33 cellular contexts compared by ENCODE assay signal in genomic region chr1:6927626-6928025, GRCh38.
"Had no signal": no experiment of that assay in that cellular context is flagged by ENCODE, and none has a peak within 500 bp of the region (broad histone marks: within the 10 kb centered on the region; RNA-seq: fewer than 3 reads in every experiment).

No MANE protein-coding gene starts in this region.

- H3K36me3 ChIP-seq: brain microvascular endothelial cell, heart left ventricle, pancreas, prostate gland had no signal

- H3K27ac ChIP-seq: brain microvascular endothelial cell, heart left ventricle, pancreas, prostate gland had no signal

- H3K4me2 ChIP-seq: smooth muscle cell had no signal

- DNase-seq: activated CD4-positive, alpha-beta memory T cell treated with anti-CD3 and anti-CD28 coated beads for 36 hours; activated CD4-positive, alpha-beta T cell treated with anti-CD3 and anti-CD28 coated beads, Interleukin-2, amount 10 ng/mL, durations not matched to agents 24 days and 14 days; activated CD8-positive, alpha-beta memory T cell treated with anti-CD3 and anti-CD28 coated beads, Interleukin-2, amount 50 U/mL, for 4 hours; activated gamma-delta T cell; activated naive CD4-positive, alpha-beta T cell treated with anti-CD3 and anti-CD28 coated beads, Interleukin-2, amount 50 U/mL, for 16 hours; activated T-cell treated with anti-CD3 and anti-CD28 coated beads, Interleukin-2, amount 50 U/mL, for 1 hour; amniotic stem cell; brain microvascular endothelial cell; caudate nucleus; cortex of kidney; effector memory CD8-positive, alpha-beta T cell; foreskin fibroblast; heart left ventricle; hypothalamus; immature natural killer cell; kidney; left colon; midbrain; nucleus accumbens; pancreas; retina; stimulated activated CD4-positive, alpha-beta T cell treated with anti-CD3 and anti-CD28 coated beads, Interleukin-1b, Interleukin-23, amount 100 ng/mL, for 48 hours; stimulated activated CD4-positive, alpha-beta T cell treated with anti-CD3 and anti-CD28 coated beads, Interleukin-4, amount 100 ng/mL, for 4 hours; stimulated activated CD8-positive, alpha-beta memory T cell treated with anti-CD3 and anti-CD28 coated beads, Interleukin-4, amount 100 ng/mL, for 48 hours; stimulated activated naive CD8-positive, alpha-beta T cell treated with anti-CD3 and anti-CD28 coated beads, Interleukin-15, amount 100 ng/mL, for 72 hours; substantia nigra had no signal

- H3K27me3 ChIP-seq: brain microvascular endothelial cell, heart left ventricle, pancreas had no signal

- H3K36me3 Mint-ChIP-seq: activated CD4-positive, alpha-beta memory T cell treated with anti-CD3 and anti-CD28 coated beads for 36 hours; immature natural killer cell; stimulated activated memory B cell treated with anti-CD40 and anti-IgM and Interleukin-4, amounts not matched to agents 10 μg/mL and 1 μg/mL and 100 μg/mL, for 72 hours; type B pancreatic cell had no signal

- H3K27ac Mint-ChIP-seq: activated CD4-positive, alpha-beta memory T cell treated with anti-CD3 and anti-CD28 coated beads for 36 hours; activated CD4-positive, alpha-beta T cell treated with anti-CD3 and anti-CD28 coated beads, Interleukin-2, amount 10 ng/mL, durations not matched to agents 24 days and 14 days; activated T-helper 1 cell treated with anti-CD3 and anti-CD28 coated beads, Interleukin-12 subunit alpha, Interleukin-12 subunit beta, Interleukin-2, Interleukin-4 antibody, amounts not matched to agents 30 ng/mL and 10 ng/mL and 1 ng/mL, durations not matched to agents 14 hours and 24 hours and 36 hours; effector memory CD8-positive, alpha-beta T cell; immature natural killer cell; naive thymus-derived CD4-positive, alpha-beta T cell; stimulated activated memory B cell treated with anti-CD40 and anti-IgM and Interleukin-4, amounts not matched to agents 10 μg/mL and 1 μg/mL and 100 μg/mL, for 72 hours; stimulated activated naive CD8-positive, alpha-beta T cell treated with anti-CD3 and anti-CD28 coated beads, Interleukin-15, amount 100 ng/mL, for 72 hours; type B pancreatic cell had no signal

- H3K4me1 Mint-ChIP-seq: activated CD4-positive, alpha-beta T cell treated with anti-CD3 and anti-CD28 coated beads, Interleukin-2, amount 10 ng/mL, durations not matched to agents 24 days and 14 days; immature natural killer cell; naive thymus-derived CD4-positive, alpha-beta T cell; stimulated activated naive CD8-positive, alpha-beta T cell treated with anti-CD3 and anti-CD28 coated beads, Interleukin-15, amount 100 ng/mL, for 72 hours had no signal

- H3K4me3 ChIP-seq: heart left ventricle, pancreas, prostate gland, smooth muscle cell had no signal

- H3K4me1 ChIP-seq: pancreas, prostate gland had no signal

- H3K9me3 Mint-ChIP-seq: activated CD4-positive, alpha-beta memory T cell treated with anti-CD3 and anti-CD28 coated beads for 36 hours; activated CD4-positive, alpha-beta T cell treated with anti-CD3 and anti-CD28 coated beads, Interleukin-2, amount 10 ng/mL, durations not matched to agents 24 days and 14 days; activated T-helper 1 cell treated with anti-CD3 and anti-CD28 coated beads, Interleukin-12 subunit alpha, Interleukin-12 subunit beta, Interleukin-2, Interleukin-4 antibody, amounts not matched to agents 30 ng/mL and 10 ng/mL and 1 ng/mL, durations not matched to agents 14 hours and 24 hours and 36 hours; effector memory CD8-positive, alpha-beta T cell; immature natural killer cell; naive thymus-derived CD4-positive, alpha-beta T cell; neural crest cell; stimulated activated memory B cell treated with anti-CD40 and anti-IgM and Interleukin-4, amounts not matched to agents 10 μg/mL and 1 μg/mL and 100 μg/mL, for 72 hours; stimulated activated naive CD8-positive, alpha-beta T cell treated with anti-CD3 and anti-CD28 coated beads, Interleukin-15, amount 100 ng/mL, for 72 hours; type B pancreatic cell had no signal

- H3K27me3 Mint-ChIP-seq: type B pancreatic cell had no signal

- H3K4me3 Mint-ChIP-seq: activated CD4-positive, alpha-beta memory T cell treated with anti-CD3 and anti-CD28 coated beads for 36 hours; activated CD4-positive, alpha-beta T cell treated with anti-CD3 and anti-CD28 coated beads, Interleukin-2, amount 10 ng/mL, durations not matched to agents 24 days and 14 days; activated T-helper 1 cell treated with anti-CD3 and anti-CD28 coated beads, Interleukin-12 subunit alpha, Interleukin-12 subunit beta, Interleukin-2, Interleukin-4 antibody, amounts not matched to agents 30 ng/mL and 10 ng/mL and 1 ng/mL, durations not matched to agents 14 hours and 24 hours and 36 hours; effector memory CD8-positive, alpha-beta T cell; immature natural killer cell; naive thymus-derived CD4-positive, alpha-beta T cell; neural crest cell; stimulated activated memory B cell treated with anti-CD40 and anti-IgM and Interleukin-4, amounts not matched to agents 10 μg/mL and 1 μg/mL and 100 μg/mL, for 72 hours; stimulated activated naive CD8-positive, alpha-beta T cell treated with anti-CD3 and anti-CD28 coated beads, Interleukin-15, amount 100 ng/mL, for 72 hours; type B pancreatic cell had no signal
